In genomic region chr4:68348577-68348976, GRCh38 we compare ENCODE assay signal across 3 cellular contexts.
TF ChIP-seq lines count a peak whose summit lies in the region.

No MANE protein-coding gene starts in this region.

TF ChIP-seq in SK-N-SH, 30 proteins besides CTCF, POLR2A, EP300 and RAD21 (continued from another document and continues in another):
- no peak for TF ChIP-seq REST (IDR thresholded peaks at IDR 0.05; ENCODE audit: low read depth, low read length)
- TF ChIP-seq EZH2phosphoT487 (IDR thresholded peaks at IDR 0.05; ENCODE audit: borderline replicate concordance, low read depth), result no peak
- no peak for TF ChIP-seq MAX (IDR thresholded peaks at IDR 0.05; ENCODE audit: low read depth)
- TF ChIP-seq PBX3 (IDR thresholded peaks at IDR 0.05), result no peak
- no peak for TF ChIP-seq SMC3 (IDR thresholded peaks at IDR 0.05; ENCODE audit: low read depth, low read length)
- TF ChIP-seq NFIC (IDR thresholded peaks at IDR 0.05; ENCODE audit: borderline replicate concordance), result no peak
- TF ChIP-seq ELF1 (IDR thresholded peaks at IDR 0.05), result no peak
- TF ChIP-seq TEAD4 (IDR thresholded peaks at IDR 0.05; ENCODE audit: borderline replicate concordance, insufficient read depth), result no peak
- TF ChIP-seq USF1 (IDR thresholded peaks at IDR 0.05; ENCODE audit: borderline replicate concordance, low read depth), result no peak
- no peak for TF ChIP-seq TAF1 (IDR thresholded peaks at IDR 0.05; ENCODE audit: borderline replicate concordance, low read depth, low read length)

TF ChIP-seq in SK-N-SH treated with all-trans-retinoic acid at 6 μM for 48 hours, 23 proteins besides CTCF, POLR2A, EP300 and RAD21 (continued from another document):
- TF ChIP-seq PATZ1 (CRISPR knock-in tag; IDR thresholded peaks at IDR 0.05; ENCODE audit: borderline replicate concordance) (no peak), ZNF8 (CRISPR knock-in tag; IDR thresholded peaks at IDR 0.05) (no peak), ISL1 (CRISPR knock-in tag; IDR thresholded peaks at IDR 0.05) (no peak)

TF ChIP-seq in WTC11, 78 proteins besides CTCF, POLR2A, EP300 and RAD21 (continued from another document):
- TF ChIP-seq JUN (CRISPR knock-in tag; IDR thresholded peaks at IDR 0.05) (no peak), SMAD4 (CRISPR knock-in tag; IDR thresholded peaks at IDR 0.05) (no peak), CDX4 (CRISPR knock-in tag; IDR thresholded peaks at IDR 0.05; ENCODE audit: borderline replicate concordance) (no peak), ZNF671 (CRISPR knock-in tag; IDR thresholded peaks at IDR 0.05) (no peak), JAZF1 (CRISPR knock-in tag; IDR thresholded peaks at IDR 0.05) (no peak), ARID4B (CRISPR knock-in tag; IDR thresholded peaks at IDR 0.05; ENCODE audit: borderline replicate concordance) (no peak), MLX (CRISPR knock-in tag; IDR thresholded peaks at IDR 0.05) (no peak), AFF4 (CRISPR knock-in tag; IDR thresholded peaks at IDR 0.05; ENCODE audit: borderline replicate concordance) (no peak), HMGXB4 (CRISPR knock-in tag; IDR thresholded peaks at IDR 0.05) (no peak), ZNF121 (CRISPR knock-in tag; IDR thresholded peaks at IDR 0.05) (no peak), RELA (CRISPR knock-in tag; IDR thresholded peaks at IDR 0.05; ENCODE audit: borderline replicate concordance) (no peak), CBFB (CRISPR knock-in tag; IDR thresholded peaks at IDR 0.05; ENCODE audit: low read depth) (no peak)
TF ChIP-seq in WTC11: peak in this region for 0.
